8 cellular contexts compared by ENCODE assay signal in genomic region chr14:71362920-71363584, GRCh38. TPM values are rescaled to one million over a fixed set of nuclear protein-coding genes. Genes with fewer than 3 reads are reported as not detected.
DNase-seq lines count a peak whose midpoint lies in the region; ATAC-seq and TF ChIP-seq lines count a peak whose summit lies in the region.

No MANE protein-coding gene starts in this region.

- H3K27ac Mint-ChIP-seq in type B pancreatic cell: peak overlapping the region; percentile 47

- H3K36me3 Mint-ChIP-seq in type B pancreatic cell: peaks cover 8% of the 10 kb centered on the region

- H3K27ac ChIP-seq in SK-N-MC: peak overlapping the region; percentile 97

- H3K9ac ChIP-seq in SK-N-MC (ENCODE audit: insufficient read length): peak overlapping the region; percentile 80

- peaks cover 5% of the 10 kb centered on the region for H3K9me3 Mint-ChIP-seq in type B pancreatic cell

- peaks cover 34% of the 10 kb centered on the region for H3K4me1 Mint-ChIP-seq in type B pancreatic cell (ENCODE audit: unreplicated experiment)

- H3K4me3 ChIP-seq in SK-N-MC: peak overlapping the region; percentile 67

- intact Hi-C loops in left cardiac atrium (cut with DNase I) (no loop called here), head of caudate nucleus (cut with DNase I) (no loop called here)

- H3K27me3 Mint-ChIP-seq in type B pancreatic cell: no peaks in the 10 kb centered on the region

- no peak for TF ChIP-seq CTCF in type B pancreatic cell (conservative IDR thresholded peaks at IDR 0.05)

- no peaks in the 10 kb centered on the region for H3K9me3 ChIP-seq in SK-N-MC (ENCODE audit: low read depth, low read length)

- H3K4me3 Mint-ChIP-seq in type B pancreatic cell: no peak overlapping the region

- DNase-seq in SKM-1 (lab: John Stamatoyannopoulos, UW; ENCODE audit: unreplicated experiment) (peak; percentile 6), SKM-1 treated with dmso at 0.1 percent for 144 hours (lab: John Stamatoyannopoulos, UW; ENCODE audit: unreplicated experiment) (no peak), SK-N-MC (ENCODE audit: low read depth, low spot score) (peak; percentile 77), left cardiac atrium (no peak), type B pancreatic cell (ENCODE audit: extremely low spot score, unreplicated experiment) (no peak), head of caudate nucleus (no peak)
- DNase-seq in activated CD8-positive, alpha-beta memory T cell treated with anti-CD3 and anti-CD28 coated beads for 24 hours: no peak

- ATAC-seq in left cardiac atrium: peak; percentile 54 to 70
- ATAC-seq in activated CD4-positive, CD25-positive, alpha-beta regulatory T cell treated with anti-CD3 and anti-CD28 coated beads, Interleukin-2, amount 50 U/mL, for 24 hours: no peak

- peaks cover 15% of the 10 kb centered on the region for H3K36me3 ChIP-seq in SK-N-MC (ENCODE audit: insufficient read depth, low read length)

RNA-seq across cellular contexts. Expression of gene SIPA1L1, which starts 42.8 kb away (rescaled TPM):
- total RNA-seq in left cardiac atrium: 10 to 100 TPM in 1 of 2 donors, 1 to 10 TPM in 1; 6.7 to 12.5 TPM
- total RNA-seq in type B pancreatic cell (ENCODE audit: low replicate concordance): 44.2 and 46.2 TPM in 2 replicates

Comparison
In these comparisons a context has a peak if more than half of its experiments do, and no peak if none do; other contexts are left out.
1. DNase-seq: peak in SKM-1 (single experiment) and SK-N-MC (single experiment); none in SKM-1 treated with dmso at 0.1 percent for 144 hours (single experiment), left cardiac atrium (single experiment), type B pancreatic cell (single experiment), activated CD8-positive, alpha-beta memory T cell treated with anti-CD3 and anti-CD28 coated beads for 24 hours (single experiment) and head of caudate nucleus (0 of 42).
2. ATAC-seq: peak in left cardiac atrium (2 of 2); none in activated CD4-positive, CD25-positive, alpha-beta regulatory T cell treated with anti-CD3 and anti-CD28 coated beads, Interleukin-2, amount 50 U/mL, for 24 hours (0 of 2).